In the genomic region with DNA sequence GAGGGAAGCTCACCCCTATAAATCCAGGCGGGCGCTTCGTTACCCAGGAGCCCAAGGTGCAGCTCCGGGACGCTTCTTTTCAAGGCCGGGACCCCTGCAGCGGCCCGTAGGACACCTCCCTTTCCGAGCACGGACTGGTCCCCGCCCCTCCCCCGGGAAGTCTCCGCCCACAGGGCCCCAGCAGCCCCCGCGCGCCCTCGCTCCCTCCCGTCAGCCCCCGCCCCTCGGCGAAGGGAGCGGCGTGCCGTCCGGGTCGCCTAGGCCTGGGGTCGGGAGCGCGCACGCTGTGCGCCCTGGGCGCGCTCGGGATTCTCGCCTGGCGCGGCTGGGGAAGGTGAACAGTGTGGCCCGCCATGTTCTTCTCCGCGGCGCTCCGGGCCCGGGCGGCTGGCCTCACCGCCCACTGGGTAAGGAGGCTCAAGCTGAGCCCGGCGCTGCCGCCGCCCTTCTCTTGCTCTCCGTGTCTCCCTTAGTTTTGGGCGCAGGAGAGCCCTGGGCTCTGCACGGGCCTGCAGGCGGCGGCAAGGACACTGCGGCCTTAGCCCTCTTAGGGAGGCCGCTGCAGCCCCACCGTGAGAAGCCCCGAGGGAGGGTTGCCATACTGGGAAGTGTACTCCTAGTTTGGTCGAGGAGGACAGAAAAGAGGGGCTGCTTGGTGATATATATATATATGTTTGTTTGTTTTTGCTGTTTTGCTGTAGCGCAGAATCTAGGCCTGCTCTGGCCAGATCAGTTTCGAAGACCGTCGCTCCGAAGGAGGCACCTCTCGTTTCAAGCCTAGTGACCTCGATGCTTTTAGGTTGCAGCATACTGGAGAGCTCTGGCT, we compare ENCODE assay signal across 8 cellular contexts. TPM values are rescaled to one million over a fixed set of nuclear protein-coding genes. Genes with fewer than 3 reads are reported as not detected.
DNase-seq lines count a peak whose midpoint lies in the region; ATAC-seq and TF ChIP-seq lines count a peak whose summit lies in the region.

TSS of gene NDUFV2 (plus strand) at position 309 of the 826 bp plus-strand sequence. CDS start at position 354, 45 bp downstream.

- peak; percentile 82 to 89 for TF ChIP-seq POLR2A in tibial nerve (IDR thresholded peaks at IDR 0.05)

- H3K9me3 Mint-ChIP-seq in T-cell, result no peaks in the 10 kb centered on the region

- DNase-seq in GM13977 (ENCODE audit: low spot score), result peak; percentile 96
- peak; percentile 99 for DNase-seq in NCI-H146 (lab: John Stamatoyannopoulos, UW)
- DNase-seq in T-cell, result peak; percentile 93 to 99 (median 97)
- peak; percentile 99 for DNase-seq in cardiac septum (ENCODE audit: low spot score)
- peak; percentile 93 to 98 for DNase-seq in trophoblast cell
- DNase-seq in tibial nerve (ENCODE audit: low spot score in 2 of 2), result peak; percentile 92 to 93

- H2BK120ac ChIP-seq in trophoblast cell (ENCODE audit: insufficient read depth, low read length, poor library complexity), result peak within 1 kb of the TSS; percentile 8

- H3K27ac Mint-ChIP-seq in T-cell, result peak within 1 kb of the TSS; percentile 93 to 95

- peak within 1 kb of the TSS; percentile 93 for H2AFZ ChIP-seq in trophoblast cell (ENCODE audit: insufficient read depth, low read length, poor library complexity)

- H4K91ac ChIP-seq in trophoblast cell (ENCODE audit: low read depth, low read length), result peak within 1 kb of the TSS; percentile 45

- peaks cover 15% of the 10 kb centered on the region for H3K36me3 Mint-ChIP-seq in T-cell

- POLR2A ChIA-PET in T-cell (lab: Charles Lee), result interaction anchor here (0.7 to 1.7 kb wide), 12 partner anchors 12 to 34 kb away, joined by 3 to 12 read pairs (median 5); partner anchors contain the start of gene ANKRD12 (in 2 of the 2)

- H3K9me3 ChIP-seq in trophoblast cell (ENCODE audit: insufficient read depth, low read depth, low read length) (no peaks in the 10 kb centered on the region), tibial nerve (no peaks in the 10 kb centered on the region)

- H3K4ac ChIP-seq in trophoblast cell (ENCODE audit: low read depth, low read length), result peak within 1 kb of the TSS; percentile 97

- H4K8ac ChIP-seq in trophoblast cell (ENCODE audit: low read depth, low read length), result peak within 1 kb of the TSS; percentile 75

- H4K12ac ChIP-seq in trophoblast cell (ENCODE audit: low read depth, low read length), result peak within 1 kb of the TSS; percentile 50

- ATAC-seq in HG02870 (IDR thresholded peaks at IDR 0.05; ENCODE audit: unreplicated experiment), result peak; percentile 87
- ATAC-seq in T-cell (replicated peaks in 1 of 4), result peak; percentile 86 to 96 (median 89)

- peaks cover 5% of the 10 kb centered on the region for H3K79me1 ChIP-seq in trophoblast cell (ENCODE audit: low read length)

- TF ChIP-seq EP300 in tibial nerve (IDR thresholded peaks at IDR 0.05), result peak in 1 of 2 donors; percentile 96

- in situ Hi-C loops in GM13977 (cut with MboI; ENCODE audit: low pct_unique_long_range_greater_than_20kb, low sequenced_read_pairs, unreplicated experiment), result no loop called here

- no peak within 1 kb of the TSS for H3K27ac ChIP-seq in adipose tissue (ENCODE audit: low read depth, low read length)
- peak within 1 kb of the TSS; percentile 85 for H3K27ac ChIP-seq in trophoblast cell (ENCODE audit: low read depth, low read length)
- peak within 1 kb of the TSS; percentile 79 to 94 (median 92) for H3K27ac ChIP-seq in tibial nerve

- intact Hi-C loops in cardiac septum (cut with DNase I), result loop anchor here (1.0 to 10.0 kb wide), 3 partner anchors 14 to 232 kb away; partner anchors contain the start of genes ANKRD12 and TWSG1

- H3K4me3 Mint-ChIP-seq in T-cell, result peak within 1 kb of the TSS; percentile 91 to 92 (median 91)

- peaks cover 54 to 64% (median 59%) of the 10 kb centered on the region in 3 donors for H3K4me1 Mint-ChIP-seq in T-cell

- H3K27me3 Mint-ChIP-seq in T-cell, result no peaks in the 10 kb centered on the region

- H3K27me3 ChIP-seq in trophoblast cell (ENCODE audit: insufficient read depth, low read length), result no peaks in the 10 kb centered on the region
- H3K27me3 ChIP-seq in tibial nerve, result no peaks in the 10 kb centered on the region

- H2BK5ac ChIP-seq in trophoblast cell (ENCODE audit: low read depth, low read length, poor library complexity), result peak within 1 kb of the TSS; percentile 86

- no peak within 1 kb of the TSS for H2BK12ac ChIP-seq in trophoblast cell (ENCODE audit: low read length)

- H3K4me1 ChIP-seq in trophoblast cell (ENCODE audit: control insufficient read depth in 1 of 2, insufficient read depth in 2 of 2, low read length in 2 of 2), result peaks cover 2% of the 10 kb centered on the region in 2 experiments
- H3K4me1 ChIP-seq in tibial nerve, result peaks cover 3 to 46% (median 34%) of the 10 kb centered on the region in 4 donors

- WGBS in adipose tissue, 3 donors, result 4 to 8% (median 7%) methylated on average over 52 to 66 of the region's 66 CpGs
- no CpG with 5 or more reads among the region's 66 CpGs for WGBS in trophoblast cell (ENCODE audit: extremely low coverage, insufficient coverage, insufficient read length)
- 0 to 3% methylated on average over 34 to 38 of the region's 66 CpGs for WGBS in tibial nerve, 2 donors

- TF ChIP-seq CTCF in GM13977 (IDR thresholded peaks at IDR 0.05; ENCODE audit: extremely low read depth, insufficient read depth, missing control alignments), result no peak
- TF ChIP-seq CTCF in tibial nerve (IDR thresholded peaks at IDR 0.05), result peak in 2 of 5 experiments; percentile 22 to 35

- CTCF ChIA-PET in T-cell (lab: Charles Lee), result interaction anchor here (0.6 to 1.9 kb wide), 17 partner anchors 12 to 108 kb away, joined by 3 to 31 read pairs (median 4); partner anchors contain the start of gene ANKRD12 (in 1 of the 2)

- H2AK5ac ChIP-seq in trophoblast cell (ENCODE audit: low read length), result peak within 1 kb of the TSS; percentile 1

- H3K36me3 ChIP-seq in trophoblast cell (ENCODE audit: control insufficient read depth in 1 of 2, insufficient read depth in 2 of 2, low read length in 2 of 2), result no peaks in the 10 kb centered on the region
- no peaks in the 10 kb centered on the region for H3K36me3 ChIP-seq in tibial nerve

- peak within 1 kb of the TSS; percentile 67 for H3K14ac ChIP-seq in trophoblast cell (ENCODE audit: low read length)

- H3K23ac ChIP-seq in trophoblast cell (ENCODE audit: low read length), result no peak within 1 kb of the TSS

- peak within 1 kb of the TSS; percentile 90 for H3K9ac ChIP-seq in trophoblast cell (ENCODE audit: low read length)

- peak within 1 kb of the TSS; percentile 80 for H3K4me3 ChIP-seq in trophoblast cell (ENCODE audit: low read depth, low read length)
- peak within 1 kb of the TSS; percentile 57 to 87 (median 74) for H3K4me3 ChIP-seq in tibial nerve

- H3K79me2 ChIP-seq in trophoblast cell (ENCODE audit: control insufficient read depth, insufficient read depth, low read length, poor library complexity), result peaks cover 9% of the 10 kb centered on the region

- H3K4me2 ChIP-seq in trophoblast cell (ENCODE audit: low read length), result peak within 1 kb of the TSS; percentile 90

- peak within 1 kb of the TSS; percentile 33 for H3K18ac ChIP-seq in trophoblast cell (ENCODE audit: low read length)

RNA-seq across cellular contexts. Expression of gene NDUFV2, which starts in this region (rescaled TPM):
- total RNA-seq in T-cell (100 to 1,000 TPM; 148 to 201 (median 156) TPM), cardiac septum (325 TPM), tibial nerve (10 to 100 TPM; 62.4 to 91.3 (median 74.6) TPM)
- polyA plus RNA-seq in adipose tissue, result 100 to 1,000 TPM in 2 of 3 donors, 10 to 100 TPM in 1; 81.8 to 163 (median 152) TPM
- 152 and 159 TPM in 2 replicates for polyA plus RNA-seq in trophoblast cell (2013)
